Comparison of ENCODE assay signal across 8 cellular contexts in the genomic region with DNA sequence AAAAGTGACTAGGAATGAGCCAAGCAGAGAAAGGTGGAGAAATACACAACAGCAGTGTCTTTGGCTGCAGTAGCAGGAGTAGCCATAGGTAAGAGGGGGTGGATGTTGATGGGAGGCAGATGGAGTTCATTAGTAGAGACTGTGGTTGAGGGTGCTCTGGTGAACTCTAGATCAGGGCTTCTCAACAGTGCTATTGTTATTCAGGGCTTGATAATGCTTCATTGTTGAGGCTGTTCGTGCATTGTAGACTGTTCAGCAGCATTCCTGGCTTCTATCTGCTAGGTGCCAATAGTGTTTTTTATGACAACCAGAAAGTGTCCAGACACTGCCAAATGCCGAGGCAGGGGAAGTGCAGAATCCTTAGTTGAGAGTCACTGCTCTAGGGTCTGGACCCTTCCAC. TPM values are rescaled to one million over a fixed set of nuclear protein-coding genes. Genes with fewer than 3 reads are reported as not detected.
DNase-seq lines count a peak whose midpoint lies in the region; ATAC-seq and TF ChIP-seq lines count a peak whose summit lies in the region.

No MANE protein-coding gene starts in this region.

- TF ChIP-seq CTCF in CD14-positive monocyte (IDR thresholded peaks at IDR 0.05) (no peak), NB4 (IDR thresholded peaks at IDR 0.05; ENCODE audit: low read depth, low read length) (no peak), neural progenitor cell (IDR thresholded peaks at IDR 0.05) (no peak), foreskin keratinocyte (conservative IDR thresholded peaks at IDR 0.05) (no peak)

- H3K27me3 Mint-ChIP-seq in CD14-positive monocyte (ENCODE audit: low read depth in 3 of 3) (no peaks in the 10 kb centered on the region), neural progenitor cell (ENCODE audit: insufficient read depth, low read depth) (peaks cover 6% of the 10 kb centered on the region)

- peaks cover 84% of the 10 kb centered on the region for H4K20me1 ChIP-seq in neural progenitor cell (ENCODE audit: low read depth)

- no peak for ATAC-seq in foreskin keratinocyte
- no peak for ATAC-seq in esophagus mucosa
- no peak for ATAC-seq in HG03097 (IDR thresholded peaks at IDR 0.05; ENCODE audit: low FRiP score, unreplicated experiment)

- peak overlapping the region; percentile 42 for H3K9ac ChIP-seq in neural progenitor cell

- H3K9me3 ChIP-seq in effector memory CD4-positive, alpha-beta T cell (ENCODE audit: control insufficient read depth, low read length): no peaks in the 10 kb centered on the region
- no peaks in the 10 kb centered on the region for H3K9me3 ChIP-seq in neural progenitor cell (ENCODE audit: low read depth)

- H3K4me3 Mint-ChIP-seq in CD14-positive monocyte: peak overlapping the region; percentile 58 to 94
- H3K4me3 Mint-ChIP-seq in neural progenitor cell: peak overlapping the region; percentile 97

- TF ChIP-seq POLR2A in NB4 (IDR thresholded peaks at IDR 0.05; ENCODE audit: extremely low read depth, insufficient read length): no peak

- H3K27ac Mint-ChIP-seq in CD14-positive monocyte (peak overlapping the region in 4 of 7 donors; percentile 83 to 97 (median 86)), neural progenitor cell (no peak overlapping the region)

- H3K36me3 Mint-ChIP-seq in CD14-positive monocyte (peaks cover 34 to 51% of the 10 kb centered on the region in 2 donors), neural progenitor cell (peaks cover 41% of the 10 kb centered on the region)

- no peak overlapping the region for H2AFZ ChIP-seq in neural progenitor cell (replicated peaks)

- peaks cover 84% of the 10 kb centered on the region for H3K79me2 ChIP-seq in neural progenitor cell (ENCODE audit: low read depth)

- H3K36me3 ChIP-seq in effector memory CD4-positive, alpha-beta T cell (ENCODE audit: control insufficient read depth, insufficient read depth, low read length): peaks cover 10% of the 10 kb centered on the region
- H3K36me3 ChIP-seq in neural progenitor cell: no peaks in the 10 kb centered on the region

- H3K27me3 ChIP-seq in effector memory CD4-positive, alpha-beta T cell (replicated peaks; ENCODE audit: control insufficient read depth, insufficient read depth, low read length, poor library complexity, severe bottlenecking): no peaks in the 10 kb centered on the region
- H3K27me3 ChIP-seq in neural progenitor cell (no peaks in the 10 kb centered on the region), foreskin keratinocyte (no peaks in the 10 kb centered on the region)

- H3K4me3 ChIP-seq in NB4 (ENCODE audit: low read depth, low read length) (peak overlapping the region; percentile 83), neural progenitor cell (peak overlapping the region; percentile 72)
- peak overlapping the region; percentile 83 for H3K4me3 ChIP-seq in effector memory CD4-positive, alpha-beta T cell (ENCODE audit: insufficient read depth, low read depth, low read length, poor library complexity, severe bottlenecking)

- peak overlapping the region; percentile 92 for H3K4me2 ChIP-seq in neural progenitor cell

- H3K9me3 Mint-ChIP-seq in CD14-positive monocyte (no peaks in the 10 kb centered on the region), neural progenitor cell (no peaks in the 10 kb centered on the region)

- no peak overlapping the region for H3K27ac ChIP-seq in effector memory CD4-positive, alpha-beta T cell (ENCODE audit: insufficient read depth, low read length, poor library complexity, severe bottlenecking)
- H3K27ac ChIP-seq in neural progenitor cell (no peak overlapping the region), foreskin keratinocyte (no peak overlapping the region)

- H3K4me1 ChIP-seq in effector memory CD4-positive, alpha-beta T cell (ENCODE audit: control insufficient read depth, insufficient read depth, low read length, poor library complexity, severe bottlenecking): peaks cover 47% of the 10 kb centered on the region
- H3K4me1 ChIP-seq in neural progenitor cell (peaks cover 31% of the 10 kb centered on the region), foreskin keratinocyte (peaks cover 19% of the 10 kb centered on the region)

- no peak for DNase-seq in CD14-positive monocyte (ENCODE audit: low spot score)
- no peak for DNase-seq in NB4 (ENCODE audit: low read depth)
- no peak for DNase-seq in effector memory CD4-positive, alpha-beta T cell
- no peak for DNase-seq in neural progenitor cell (ENCODE audit: low spot score)
- DNase-seq in foreskin keratinocyte: no peak
- no peak for DNase-seq in DMS79 treated with DMSO at 0.1 percent for 48 hours (lab: John Stamatoyannopoulos, UW)

- peaks cover 19% of the 10 kb centered on the region for H3F3A ChIP-seq in neural progenitor cell (ENCODE audit: low read depth)

- H3K4me1 Mint-ChIP-seq in CD14-positive monocyte (peaks cover 70% of the 10 kb centered on the region), neural progenitor cell (peaks cover 60% of the 10 kb centered on the region)

- intact Hi-C loops in CD14-positive monocyte (cut with micrococcal nuclease): loop anchor here (5.0 kb wide), 2 partner anchors 35 to 40 kb away; no protein-coding TSS in a partner anchor

RNA-seq across cellular contexts. Expression of a gene that starts 3.6 kb away (rescaled TPM):
- 10 to 100 TPM; 78.9 to 79.1 TPM for polyA plus RNA-seq in CD14-positive monocyte
- 78.8 and 98.2 TPM in 2 replicates for total RNA-seq in neural progenitor cell (ENCODE audit: low replicate concordance)
- 79.7 and 87.7 TPM in 2 replicates for total RNA-seq in foreskin keratinocyte
- polyA plus RNA-seq in foreskin keratinocyte: 54.0 and 59.2 TPM in 2 replicates
- 45.3 TPM for total RNA-seq in esophagus mucosa

RNA-seq across cellular contexts. Expression of a gene that starts 38.2 kb away (rescaled TPM):
- polyA plus RNA-seq in CD14-positive monocyte: under 1 TPM; 0.52 to 0.76 TPM
- total RNA-seq in neural progenitor cell (ENCODE audit: low replicate concordance): 70.5 and 190 TPM in 2 replicates
- 32.8 and 33.6 TPM in 2 replicates for total RNA-seq in foreskin keratinocyte
- 16.7 and 17.8 TPM in 2 replicates for polyA plus RNA-seq in foreskin keratinocyte
- 17.6 TPM for total RNA-seq in esophagus mucosa
